ENCODE assay signal across 8 cellular contexts in genomic region chr3:135106445-135106844, GRCh38.
DNase-seq lines count a peak whose midpoint lies in the region; ATAC-seq, FAIRE-seq and TF ChIP-seq lines count a peak whose summit lies in the region.

No MANE protein-coding gene starts in this region.

- FAIRE-seq in D721Med (lab: Jason Lieb, UNC): no peak

- peak; percentile 17 for DNase-seq in GM12865 (ENCODE audit: low read depth)
- peak; percentile 6 for DNase-seq in LNCaP clone FGC (ENCODE audit: low read depth)
- DNase-seq in amniotic epithelial cell (ENCODE audit: low read depth): peak; percentile 5
- peak; percentile 89 for DNase-seq in mucosa of gallbladder (ENCODE audit: low spot score)
- DNase-seq in D721Med (ENCODE audit: insufficient read length, low spot score): no peak
- DNase-seq in activated CD4-positive, CD25-positive, alpha-beta regulatory T cell (lab: John Stamatoyannopoulos, UW): no peak

- no peak for TF ChIP-seq CTCF in GM12865 (IDR thresholded peaks at IDR 0.05; ENCODE audit: insufficient read depth, low read depth, low read length, missing control alignments)
- no peak for TF ChIP-seq CTCF in LNCaP clone FGC (IDR thresholded peaks at IDR 0.05; ENCODE audit: control insufficient read depth, extremely low read depth, insufficient read depth)
- no peak for TF ChIP-seq CTCF in D721Med (IDR thresholded peaks at IDR 0.05; ENCODE audit: insufficient read depth, missing control alignments)

- no peak overlapping the region for H3K4me3 ChIP-seq in GM12865 (ENCODE audit: low read depth, low read length)
- no peak overlapping the region for H3K4me3 ChIP-seq in LNCaP clone FGC (ENCODE audit: low read depth, low read length)

- no peak for ATAC-seq in GM18870 (IDR thresholded peaks at IDR 0.05; ENCODE audit: unreplicated experiment)
- ATAC-seq in GM21737 (IDR thresholded peaks at IDR 0.05; ENCODE audit: unreplicated experiment): no peak

Comparison
In these comparisons a context has a peak if more than half of its experiments do, and no peak if none do; other contexts are left out.
1. DNase-seq: peak in GM12865 (single experiment), LNCaP clone FGC (single experiment), amniotic epithelial cell (single experiment) and mucosa of gallbladder (single experiment); none in D721Med (single experiment) and activated CD4-positive, CD25-positive, alpha-beta regulatory T cell (0 of 4).